ENCODE assay signal across 30 cellular contexts in genomic region chr17:5023588-5024147, GRCh38. TPM values are rescaled to one million over a fixed set of nuclear protein-coding genes. Genes with fewer than 3 reads are reported as not detected.
"Had no signal": no experiment of that assay in that cellular context is flagged by ENCODE, and none has a peak within 500 bp of the region (broad histone marks: within the 10 kb centered on the region; RNA-seq: fewer than 3 reads in every experiment).

No MANE protein-coding gene starts in this region.

- H3K4me3 Mint-ChIP-seq: activated CD8-positive, alpha-beta T cell treated with anti-CD3 and anti-CD28 coated beads, Interleukin-2, amount 10 ng/mL, durations not matched to agents 7 days and 5 days; activated naive CD8-positive, alpha-beta T cell treated with anti-CD3 and anti-CD28 coated beads, Interleukin-2, amount 50 U/mL, for 24 hours; dendritic cell treated with granulocyte-macrophage colony-stimulating factor and Interleukin-4, amounts not matched to agents 40 ng/mL and 50 ng/mL, for 4 days; natural killer cell; T-cell had no signal

- FAIRE-seq: endometrium, pancreas, small intestine, TTC549 had no signal

- H3K27ac Mint-ChIP-seq: activated naive CD8-positive, alpha-beta T cell treated with anti-CD3 and anti-CD28 coated beads, Interleukin-2, amount 50 U/mL, for 24 hours; dendritic cell treated with granulocyte-macrophage colony-stimulating factor and Interleukin-4, amounts not matched to agents 40 ng/mL and 50 ng/mL, for 4 days; natural killer cell had no signal

- H3K9me3 ChIP-seq: heart right ventricle, neutrophil, pancreas, psoas muscle, right lobe of liver, tibial nerve, uterus had no signal

- H3K36me3 Mint-ChIP-seq: natural killer cell had no signal

- DNase-seq: activated CD4-positive, alpha-beta T cell treated with anti-CD3 and anti-CD28 coated beads for 1 hour; activated CD4-positive, alpha-beta T cell treated with anti-CD3 and anti-CD28 coated beads, Interleukin-2, amount 50 U/mL, for 1 hour; activated CD8-positive, alpha-beta T cell treated with anti-CD3 and anti-CD28 coated beads, Interleukin-2, amount 10 ng/mL, durations not matched to agents 7 days and 5 days; activated naive CD4-positive, alpha-beta T cell treated with Interleukin-2 at 50 U/mL for 16 hours; activated naive CD8-positive, alpha-beta T cell treated with anti-CD3 and anti-CD28 coated beads, Interleukin-2, amount 50 U/mL, for 24 hours; activated T-cell treated with anti-CD3 and anti-CD28 coated beads, Interleukin-2, amount 50 U/mL, for 1 hour; effector CD4-positive, alpha-beta T cell; foreskin fibroblast; heart right ventricle; midbrain; natural killer cell; psoas muscle; right lobe of liver; small intestine; stimulated activated CD4-positive, alpha-beta T cell treated with anti-CD3 and anti-CD28 coated beads, Interleukin-2, amount 100 ng/mL, for 24 hours; stimulated activated naive CD4-positive, alpha-beta T cell treated with Interleukin-2 at 50 U/mL for 16 hours; T-cell; uterus; WERI-Rb-1 had no signal

- H3K27me3 Mint-ChIP-seq: activated naive CD8-positive, alpha-beta T cell treated with anti-CD3 and anti-CD28 coated beads, Interleukin-2, amount 50 U/mL, for 24 hours; T-cell had no signal

- H3K9me3 Mint-ChIP-seq: activated naive CD8-positive, alpha-beta T cell treated with anti-CD3 and anti-CD28 coated beads, Interleukin-2, amount 50 U/mL, for 24 hours; dendritic cell treated with granulocyte-macrophage colony-stimulating factor and Interleukin-4, amounts not matched to agents 40 ng/mL and 50 ng/mL, for 4 days; natural killer cell; T-cell had no signal

- ATAC-seq: activated CD8-positive, alpha-beta T cell treated with anti-CD3 and anti-CD28 coated beads, Interleukin-2, amount 10 ng/mL, durations not matched to agents 7 days and 5 days; activated naive CD8-positive, alpha-beta T cell treated with anti-CD3 and anti-CD28 coated beads, Interleukin-2, amount 50 U/mL, for 24 hours; left lobe of liver; natural killer cell; psoas muscle; T-cell had no signal

- H3K4me1 ChIP-seq: pancreas, right lobe of liver, tibial nerve, uterus had no signal

- H3K4me3 ChIP-seq: cardiac muscle cell, heart right ventricle, lung, pancreas, psoas muscle, right lobe of liver, tibial nerve, uterus had no signal

- H3K36me3 ChIP-seq: uterus had no signal

- H3K27me3 ChIP-seq: cardiac muscle cell, heart right ventricle, neutrophil, pancreas, right lobe of liver, tibial nerve, uterus had no signal

- H3K27ac ChIP-seq: cardiac muscle cell, heart right ventricle, neutrophil, pancreas, psoas muscle, right lobe of liver, tibial nerve, uterus, WERI-Rb-1 had no signal

RNA-seq across cellular contexts. Expression of gene SLC52A1, which starts 11.6 kb away (rescaled TPM):
- total RNA-seq: cardiac muscle cell, natural killer cell, pancreas, psoas muscle, tibial nerve had no signal
- polyA plus RNA-seq: cardiac muscle cell, fibroblast of lung, heart right ventricle had no signal

RNA-seq across cellular contexts. Expression of gene INCA1, which starts 26.3 kb away (rescaled TPM):
- total RNA-seq: epithelial cell of proximal tubule had no signal
